ENCODE assay signal across 8 cellular contexts in genomic region chr14:100238419-100239199, GRCh38. TPM values are rescaled to one million over a fixed set of nuclear protein-coding genes. Genes with fewer than 3 reads are reported as not detected.
DNase-seq lines count a peak whose midpoint lies in the region; ATAC-seq and TF ChIP-seq lines count a peak whose summit lies in the region.

Gene YY1 (plus strand): TSS chr14:100239144. CDS start chr14:100239245, 101 bp downstream.

- no peaks in the 10 kb centered on the region for H3K27me3 Mint-ChIP-seq in CD14-positive monocyte (ENCODE audit: low read depth in 3 of 3)

- TF ChIP-seq CTCF in CD14-positive monocyte (IDR thresholded peaks at IDR 0.05) (no peak), left lung (IDR thresholded peaks at IDR 0.05) (no peak)

- peak within 1 kb of the TSS; percentile 98 for H3K27ac ChIP-seq in left lung

- H3K36me3 ChIP-seq in left lung = no peaks in the 10 kb centered on the region

- ATAC-seq in GM19395 (IDR thresholded peaks at IDR 0.05; ENCODE audit: unreplicated experiment) = peak; percentile 77
- peak; percentile 54 for ATAC-seq in HG03558 (IDR thresholded peaks at IDR 0.05; ENCODE audit: extremely low read depth, unreplicated experiment)
- peak; percentile 89 for ATAC-seq in left lung

- H3K4me3 ChIP-seq in left lung = peak within 1 kb of the TSS; percentile 99 to 100

- H3K27me3 ChIP-seq in left lung = no peaks in the 10 kb centered on the region

- H3K4me3 Mint-ChIP-seq in CD14-positive monocyte = peak within 1 kb of the TSS; percentile 89 to 90

- H3K27ac Mint-ChIP-seq in CD14-positive monocyte = peak within 1 kb of the TSS; percentile 90 to 98 (median 94)

- intact Hi-C loops in CD14-positive monocyte (cut with micrococcal nuclease) = loop anchor here (2.0 to 5.0 kb wide), 3 partner anchors 46 to 139 kb away; partner anchors contain the start of gene WDR25 (in 2 of the 2)
- intact Hi-C loops in left lung (cut with DNase I) = no loop called here

- peaks cover 56% of the 10 kb centered on the region for H3K4me1 Mint-ChIP-seq in CD14-positive monocyte

- H3K9me3 ChIP-seq in left lung = no peaks in the 10 kb centered on the region

- peaks cover 4 to 28% of the 10 kb centered on the region in 2 donors for H3K36me3 Mint-ChIP-seq in CD14-positive monocyte

- no peaks in the 10 kb centered on the region for H3K9me3 Mint-ChIP-seq in CD14-positive monocyte

- H3K4me1 ChIP-seq in left lung = peaks cover 18 to 55% of the 10 kb centered on the region in 2 donors

- DNase-seq in CD14-positive monocyte (ENCODE audit: low spot score) (peak; percentile 99), NCI-H748 (lab: John Stamatoyannopoulos, UW; ENCODE audit: unreplicated experiment) (peak; percentile 99), cortex of kidney (lab: John Stamatoyannopoulos, UW) (peak; percentile 96), left lung (peak; percentile 99)
- peak; percentile 99 for DNase-seq in activated CD4-positive, alpha-beta T cell treated with anti-CD3 and anti-CD28 coated beads, Interleukin-2, amount 50 U/mL, for 1 hour
- peak; percentile 99 for DNase-seq in stimulated activated CD4-positive, alpha-beta T cell treated with anti-CD3 and anti-CD28 coated beads, Interleukin-2, amount 100 ng/mL, for 4 hours (ENCODE audit: low read depth)

RNA-seq across cellular contexts. Expression of gene YY1, which starts in this region (rescaled TPM):
- 10 to 100 TPM; 13.3 to 15.7 TPM for polyA plus RNA-seq in CD14-positive monocyte
- 10 to 100 TPM; 57.4 to 59.0 TPM for total RNA-seq in left lung

Comparison
In these comparisons a context has a peak if more than half of its experiments do, and no peak if none do; other contexts are left out.
1. Peak in every context shown above with its lines: DNase-seq, ATAC-seq, H3K4me3 ChIP-seq and H3K27ac ChIP-seq.
2. intact Hi-C loops: an anchor here in CD14-positive monocyte (2.0 to 5.0 kb wide); none called in left lung.